ENCODE assay signal across 17 cellular contexts in genomic region chr1:111571239-111571638, GRCh38. TPM values are rescaled to one million over a fixed set of nuclear protein-coding genes. Genes with fewer than 3 reads are reported as not detected.
DNase-seq lines count a peak whose midpoint lies in the region; ATAC-seq, FAIRE-seq and TF ChIP-seq lines count a peak whose summit lies in the region.
"Had no signal": no experiment of that assay in that cellular context is flagged by ENCODE, and none has a peak within 500 bp of the region (broad histone marks: within the 10 kb centered on the region; RNA-seq: fewer than 3 reads in every experiment).

No MANE protein-coding gene starts in this region.

- H3K27ac ChIP-seq in GM23338 (ENCODE audit: low read depth) = no peak overlapping the region
- H3K27ac ChIP-seq in astrocyte (ENCODE audit: low read depth, low read length) = no peak overlapping the region
- H3K27ac ChIP-seq in left lung = no peak overlapping the region
- H3K27ac ChIP-seq: BLaER1, PC-9 had no signal

- H3K4me1 Mint-ChIP-seq in GM23338 (peaks cover 13% of the 10 kb centered on the region), astrocyte (ENCODE audit: low read depth, unreplicated experiment) (peaks cover 13% of the 10 kb centered on the region)

- no peak for FAIRE-seq in astrocyte (lab: Jason Lieb, UNC)
- FAIRE-seq: G401.6 had no signal

- intact Hi-C loops in left lung (cut with DNase I) = no loop called here
- intact Hi-C loops in Right ventricle myocardium inferior (cut with DNase I) = no loop called here

- H3K9me3 Mint-ChIP-seq in GM23338 (no peaks in the 10 kb centered on the region), astrocyte (ENCODE audit: unreplicated experiment) (no peaks in the 10 kb centered on the region)
- H3K9me3 Mint-ChIP-seq: CD8-positive, alpha-beta memory T cell had no signal

- H3K9me2 ChIP-seq in GM23338 (ENCODE audit: insufficient read depth) = no peaks in the 10 kb centered on the region

- H3K4me3 Mint-ChIP-seq in GM23338 = no peak overlapping the region
- H3K4me3 Mint-ChIP-seq in astrocyte (ENCODE audit: unreplicated experiment) = no peak overlapping the region
- H3K4me3 Mint-ChIP-seq: CD8-positive, alpha-beta memory T cell had no signal

- H3K27me3 Mint-ChIP-seq in GM23338 (ENCODE audit: insufficient read depth, low read depth, poor library complexity) (no peaks in the 10 kb centered on the region), astrocyte (ENCODE audit: low read depth, unreplicated experiment) (no peaks in the 10 kb centered on the region)
- H3K27me3 Mint-ChIP-seq: CD8-positive, alpha-beta memory T cell had no signal

- no peak overlapping the region for H2AFZ ChIP-seq in GM23338
- no peak overlapping the region for H2AFZ ChIP-seq in astrocyte (ENCODE audit: low read depth, low read length)
- H2AFZ ChIP-seq: PC-9 had no signal

- H3K4me3 ChIP-seq in GM23338 (no peak overlapping the region), astrocyte (ENCODE audit: insufficient read depth, low read depth, low read length) (no peak overlapping the region), left lung (no peak overlapping the region), HAP-1 (no peak overlapping the region)
- H3K4me3 ChIP-seq: BLaER1, PC-9 had no signal

- H3K27me3 ChIP-seq in GM23338 (ENCODE audit: insufficient read depth) (no peaks in the 10 kb centered on the region), astrocyte (ENCODE audit: insufficient read depth, low read length) (no peaks in the 10 kb centered on the region), left lung (no peaks in the 10 kb centered on the region), HAP-1 (ENCODE audit: low read depth) (no peaks in the 10 kb centered on the region)
- H3K27me3 ChIP-seq: BLaER1 had no signal

- H3K36me3 ChIP-seq in GM23338 (ENCODE audit: insufficient read depth) (no peaks in the 10 kb centered on the region), astrocyte (ENCODE audit: insufficient read depth, low read length) (no peaks in the 10 kb centered on the region), left lung (no peaks in the 10 kb centered on the region), HAP-1 (replicated peaks) (no peaks in the 10 kb centered on the region)
- H3K36me3 ChIP-seq: BLaER1 had no signal

- H4K20me1 ChIP-seq in GM23338 (replicated peaks; ENCODE audit: insufficient read depth) (no peaks in the 10 kb centered on the region), astrocyte (ENCODE audit: insufficient read depth, low read length) (no peaks in the 10 kb centered on the region)
- H4K20me1 ChIP-seq: BLaER1 had no signal

- DNase-seq in Daoy (ENCODE audit: low read depth) (peak; percentile 30), GM23338 (ENCODE audit: low spot score) (peak; percentile 11), astrocyte (ENCODE audit: low read depth) (no peak), left lung (no peak), COLO829 (ENCODE audit: low spot score) (no peak), Right ventricle myocardium inferior (ENCODE audit: missing footprints) (no peak), HAP-1 (ENCODE audit: low spot score in 2 of 2) (no peak)
- DNase-seq: DMS79, NCI-H1417 treated with DMSO at 0.1 percent for 48 hours, NCI-H1930, NCI-H345, NCI-H524 treated with DMSO at 0.1 percent for 48 hours, PC-9 had no signal

- H3K27ac Mint-ChIP-seq in GM23338 (no peak overlapping the region), astrocyte (ENCODE audit: unreplicated experiment) (no peak overlapping the region)

- H3K79me2 ChIP-seq in GM23338 (replicated peaks; ENCODE audit: insufficient read depth) (no peaks in the 10 kb centered on the region), astrocyte (ENCODE audit: insufficient read depth, low read length) (no peaks in the 10 kb centered on the region)

- H3K9ac ChIP-seq in astrocyte (ENCODE audit: low read length) = no peak overlapping the region
- H3K9ac ChIP-seq: BLaER1 had no signal

- H3K36me3 Mint-ChIP-seq in GM23338 (ENCODE audit: low read depth) (no peaks in the 10 kb centered on the region), astrocyte (ENCODE audit: low read depth, unreplicated experiment) (peaks cover 3% of the 10 kb centered on the region)
- H3K36me3 Mint-ChIP-seq: CD8-positive, alpha-beta memory T cell had no signal

- ATAC-seq in GM23338 (peak; percentile 22; the same call in 2 of the 3 replicates), left lung (peak; percentile 21), GM18909 (IDR thresholded peaks at IDR 0.05; ENCODE audit: poor library complexity, unreplicated experiment) (no peak), Right ventricle myocardium inferior (no peak)

- TF ChIP-seq CTCF in GM23338 (conservative IDR thresholded peaks at IDR 0.05; ENCODE audit: low read depth in 2 of 2) (no peak), astrocyte (IDR thresholded peaks at IDR 0.05; ENCODE audit: insufficient read depth, low read depth, low read length) (no peak), left lung (IDR thresholded peaks at IDR 0.05) (no peak)

- H3K4me2 ChIP-seq in GM23338 (peak overlapping the region; percentile 49; the same call in 1 of the 2 replicates), astrocyte (ENCODE audit: low read length) (peak overlapping the region; percentile 1)
- H3K4me2 ChIP-seq: BLaER1, PC-9 had no signal

- H3K4me1 ChIP-seq in GM23338 (ENCODE audit: insufficient read depth) = peaks cover 16% of the 10 kb centered on the region
- H3K4me1 ChIP-seq in astrocyte (ENCODE audit: insufficient read depth, low read length) = peaks cover 12% of the 10 kb centered on the region
- H3K4me1 ChIP-seq in left lung = peaks cover 10 to 12% of the 10 kb centered on the region in 2 donors
- no peaks in the 10 kb centered on the region for H3K4me1 ChIP-seq in HAP-1
- H3K4me1 ChIP-seq: BLaER1 had no signal

- H3K9me3 ChIP-seq in astrocyte (ENCODE audit: insufficient read depth, low read depth, low read length) (no peaks in the 10 kb centered on the region), left lung (no peaks in the 10 kb centered on the region), HAP-1 (no peaks in the 10 kb centered on the region)
- H3K9me3 ChIP-seq: BLaER1 had no signal

- H3F3A ChIP-seq in GM23338 (replicated peaks; ENCODE audit: low read depth) = 0 out of 2 replicates have a peak, but pooled peaks cover 5% of the 10 kb centered on the region

- in situ Hi-C loops in HAP-1 (cut with MboI; ENCODE audit: low sequenced_read_pairs) = no loop called here

TF ChIP-seq in GM23338, 12 proteins besides CTCF, POLR2A, EP300 and RAD21 (continues in another document):
- TF ChIP-seq CREB1 (CRISPR knock-in tag; IDR thresholded peaks at IDR 0.05; ENCODE audit: low read depth) = no peak
- TF ChIP-seq STAT1 (IDR thresholded peaks at IDR 0.05; ENCODE audit: unreplicated experiment) = no peak
- TF ChIP-seq EZH2phosphoT487 (IDR thresholded peaks at IDR 0.05; ENCODE audit: unreplicated experiment) = no peak
- TF ChIP-seq ZNF331 (CRISPR knock-in tag; IDR thresholded peaks at IDR 0.05; ENCODE audit: low read depth) = no peak

RNA-seq across cellular contexts. Expression of gene RAP1A, which starts 48.4 kb away (rescaled TPM):
- 42.8 and 47.1 TPM in 2 replicates for total RNA-seq in Daoy (2014; rRNA removed; shearing (Covaris generic))
- 16.2 and 23.3 TPM in 2 replicates for total RNA-seq in GM23338 (2014; rRNA removed; shearing (Covaris generic))
- polyA plus RNA-seq in GM23338 (2016; fragmentation: Nextera tagmentation; extraction: Ambion mirVana) = 23.0 and 28.1 TPM in 2 replicates
- total RNA-seq in astrocyte = 63.9 and 66.6 TPM in 2 replicates
- 100 to 1,000 TPM; 102 to 121 TPM for total RNA-seq in left lung
- total RNA-seq in Right ventricle myocardium inferior = 107 TPM

Comparison
In these comparisons a context has a peak if more than half of its experiments do, and no peak if none do; other contexts are left out.
1. DNase-seq: peak in Daoy (single experiment) and GM23338 (single experiment); none in astrocyte (single experiment), left lung (0 of 2), COLO829 (single experiment), Right ventricle myocardium inferior (single experiment) and HAP-1 (0 of 2).
2. ATAC-seq: peak in GM23338 (single experiment) and left lung (single experiment); none in GM18909 (single experiment) and Right ventricle myocardium inferior (single experiment).